In the genomic region with DNA sequence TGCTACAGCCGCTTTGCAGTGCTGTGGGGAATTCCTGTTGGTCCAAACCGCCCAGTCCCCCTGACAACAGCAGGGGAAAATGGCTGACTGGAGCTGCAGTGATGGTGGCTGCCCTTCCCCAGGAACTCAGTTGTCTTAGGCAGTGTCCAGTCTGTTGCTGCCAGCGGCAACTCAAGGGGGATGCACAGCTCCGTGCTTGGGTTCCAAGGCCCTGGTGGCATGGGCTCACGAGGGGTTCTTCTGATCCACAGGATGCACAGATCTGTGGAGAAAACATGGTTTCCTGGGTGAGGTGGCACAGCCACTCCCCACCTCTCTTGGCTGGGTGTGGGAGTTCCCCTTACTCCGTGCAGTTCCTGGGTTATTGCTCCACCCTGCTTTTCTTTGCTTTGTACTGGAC, we compare ENCODE assay signal across 27 cellular contexts.
"Had no signal": no experiment of that assay in that cellular context is flagged by ENCODE, and none has a peak within 500 bp of the region (broad histone marks: within the 10 kb centered on the region; RNA-seq: fewer than 3 reads in every experiment).

No MANE protein-coding gene starts in this region.

- ATAC-seq: naive thymus-derived CD4-positive, alpha-beta T cell; natural killer cell; pancreas; psoas muscle; right cardiac atrium; right lobe of liver; stimulated activated memory B cell treated with anti-CD40 and anti-IgM and Interleukin-4, amounts not matched to agents 10 μg/mL and 1 μg/mL and 100 μg/mL, for 72 hours had no signal

- H3K27ac ChIP-seq: neural progenitor cell, neutrophil, pancreas, psoas muscle, right lobe of liver, sigmoid colon, spleen, stomach, thoracic aorta, thyroid gland, tibial nerve, upper lobe of left lung, vagina had no signal

- H3K27me3 ChIP-seq: neural progenitor cell, neutrophil, pancreas, right lobe of liver, sigmoid colon, spleen, stomach, thyroid gland, tibial nerve, upper lobe of left lung, vagina had no signal

- H3K36me3 ChIP-seq: neural progenitor cell, neutrophil, pancreas, right lobe of liver, sigmoid colon, spleen, stomach, thoracic aorta, thyroid gland, tibial nerve, upper lobe of left lung, vagina had no signal

- DNase-seq: naive thymus-derived CD4-positive, alpha-beta T cell; natural killer cell; nucleus accumbens; pancreas; psoas muscle; right cardiac atrium; right lobe of liver; sigmoid colon; spleen; stimulated activated CD4-positive, alpha-beta T cell treated with anti-CD3 and anti-CD28 coated beads, Interleukin-12 subunit alpha, Interleukin-12 subunit beta, amount 100 ng/mL, for 4 hours; stimulated activated CD4-positive, alpha-beta T cell treated with anti-CD3 and anti-CD28 coated beads, Interleukin-1b, Interleukin-23, amount 100 ng/mL, for 48 hours; stimulated activated CD4-positive, alpha-beta T cell treated with anti-CD3 and anti-CD28 coated beads, Interleukin-4, amount 100 ng/mL, for 1 hour; stimulated activated CD4-positive, alpha-beta T cell treated with anti-CD3 and anti-CD28 coated beads, Interleukin-4, amount 100 ng/mL, for 4 hours; stimulated activated CD8-positive, alpha-beta memory T cell treated with anti-CD3 and anti-CD28 coated beads, Interleukin-4, amount 100 ng/mL, for 48 hours; stimulated activated naive CD4-positive, alpha-beta T cell; stomach; thyroid gland; trophoblast cell; upper lobe of left lung had no signal

- H3K4me2 ChIP-seq: neural progenitor cell, smooth muscle cell had no signal

- FAIRE-seq: pancreas, urothelium cell line had no signal

- H2AFZ ChIP-seq: neural progenitor cell had no signal

- H3K9ac ChIP-seq: neural progenitor cell had no signal

- H3K4me3 ChIP-seq: neural progenitor cell, pancreas, psoas muscle, right lobe of liver, sigmoid colon, smooth muscle cell, spleen, stomach, thoracic aorta, thyroid gland, tibial nerve, upper lobe of left lung, vagina had no signal

- H3K4me1 ChIP-seq: neural progenitor cell, pancreas, psoas muscle, right lobe of liver, sigmoid colon, spleen, stomach, thyroid gland, tibial nerve, upper lobe of left lung, vagina had no signal

- H3K9me3 ChIP-seq: neutrophil, pancreas, psoas muscle, right lobe of liver, sigmoid colon, thoracic aorta, thyroid gland, tibial nerve, upper lobe of left lung, vagina had no signal
